15 cellular contexts compared by ENCODE assay signal in genomic region chr3:47579875-47580274, GRCh38. TPM values are rescaled to one million over a fixed set of nuclear protein-coding genes. Genes with fewer than 3 reads are reported as not detected.
A peak's percentile ranks its signal among the peaks of the same experiment; 100 is the strongest.
DNase-seq lines count a peak whose midpoint lies in the region; ATAC-seq and TF ChIP-seq lines count a peak whose summit lies in the region.
"Had no signal": no experiment of that assay in that cellular context is flagged by ENCODE, and none has a peak within 500 bp of the region (broad histone marks: within the 10 kb centered on the region; RNA-seq: fewer than 3 reads in every experiment).

No MANE protein-coding gene starts in this region.

- H3K4me3 Mint-ChIP-seq in T-helper 2 cell treated with Interferon-gamma antibody and Interleukin-4, amounts not matched to agents 5 μg/mL and 100 μg/mL, for 36 hours: peak overlapping the region; percentile 36
- peak overlapping the region; percentile 43 to 73 (median 68) for H3K4me3 Mint-ChIP-seq in CD8-positive, alpha-beta memory T cell
- peak overlapping the region; percentile 59 for H3K4me3 Mint-ChIP-seq in natural killer cell

- peaks cover 28% of the 10 kb centered on the region for H3K27me3 Mint-ChIP-seq in T-helper 2 cell treated with Interferon-gamma antibody and Interleukin-4, amounts not matched to agents 5 μg/mL and 100 μg/mL, for 36 hours (ENCODE audit: low read depth)
- peaks cover 9 to 23% of the 10 kb centered on the region in 2 donors for H3K27me3 Mint-ChIP-seq in CD8-positive, alpha-beta memory T cell
- peaks cover 0 to 4% of the 10 kb centered on the region in 2 donors for H3K27me3 Mint-ChIP-seq in natural killer cell (ENCODE audit: low read depth in 2 of 2)

- CTCF ChIA-PET in CD8-positive, alpha-beta memory T cell (lab: Charles Lee): no interaction called here

- intact Hi-C loops in natural killer cell (cut with micrococcal nuclease): no loop called here
- intact Hi-C loops in testis (cut with DNase I; ENCODE audit: low total_unique reads): no loop called here

- DNase-seq in T-helper 2 cell treated with Interferon-gamma antibody and Interleukin-4, amounts not matched to agents 5 μg/mL and 100 μg/mL, for 36 hours (ENCODE audit: low spot score): no peak
- DNase-seq in T-helper 2 cell (no peak), amniotic epithelial cell (ENCODE audit: low read depth) (peak; percentile 27), natural killer cell (no peak), testis (no peak), NCI-H1694 (lab: John Stamatoyannopoulos, UW) (no peak)
- DNase-seq in CD8-positive, alpha-beta memory T cell: no peak
- no peak for DNase-seq in activated effector memory CD4-positive, alpha-beta T cell treated with anti-CD3 and anti-CD28 coated beads, Interleukin-2, amount 50 U/mL, for 16 hours
- DNase-seq: KG1; NCI-H1436; PC-3; stimulated activated CD4-positive, alpha-beta T cell treated with anti-CD3 and anti-CD28 coated beads, Interleukin-15, amount 100 ng/mL, for 24 hours had no signal

- 66 to 84% methylated on average over 2 of the region's 2 CpGs for WGBS in testis, 2 donors

- H3K4me1 ChIP-seq in CD8-positive, alpha-beta memory T cell (ENCODE audit: insufficient read depth, low read length): peaks cover 3% of the 10 kb centered on the region
- peaks cover 7% of the 10 kb centered on the region for H3K4me1 ChIP-seq in testis

- no peak overlapping the region for H3K27ac Mint-ChIP-seq in T-helper 2 cell treated with Interferon-gamma antibody and Interleukin-4, amounts not matched to agents 5 μg/mL and 100 μg/mL, for 36 hours
- peak overlapping the region in 1 of 8 donors; percentile 11 for H3K27ac Mint-ChIP-seq in CD8-positive, alpha-beta memory T cell
- no peak overlapping the region for H3K27ac Mint-ChIP-seq in natural killer cell

- H3K36me3 ChIP-seq in CD8-positive, alpha-beta memory T cell (ENCODE audit: insufficient read depth, low read length): no peaks in the 10 kb centered on the region
- H3K36me3 ChIP-seq in testis (ENCODE audit: low read depth, missing control alignments): no peaks in the 10 kb centered on the region

- no peak overlapping the region for H3K27ac ChIP-seq in CD8-positive, alpha-beta memory T cell (ENCODE audit: low read depth, low read length)
- no peak overlapping the region for H3K27ac ChIP-seq in testis
- H3K27ac ChIP-seq: psoas muscle had no signal

- peaks cover 3% of the 10 kb centered on the region for H3K36me3 Mint-ChIP-seq in T-helper 2 cell treated with Interferon-gamma antibody and Interleukin-4, amounts not matched to agents 5 μg/mL and 100 μg/mL, for 36 hours (ENCODE audit: low read depth)
- H3K36me3 Mint-ChIP-seq in CD8-positive, alpha-beta memory T cell: no peaks in the 10 kb centered on the region
- no peaks in the 10 kb centered on the region for H3K36me3 Mint-ChIP-seq in natural killer cell

- POLR2A ChIA-PET in CD8-positive, alpha-beta memory T cell (lab: Charles Lee): no interaction called here

- H3K4me3 ChIP-seq in CD8-positive, alpha-beta memory T cell (ENCODE audit: low read length): no peak overlapping the region
- H3K4me3 ChIP-seq in testis: no peak overlapping the region

- H3K9me3 ChIP-seq in CD8-positive, alpha-beta memory T cell (ENCODE audit: low read length): no peaks in the 10 kb centered on the region
- H3K9me3 ChIP-seq in testis: no peaks in the 10 kb centered on the region
- H3K9me3 ChIP-seq: psoas muscle had no signal

- ATAC-seq in natural killer cell: no peak
- ATAC-seq: left colon, psoas muscle had no signal

- no peak for TF ChIP-seq POLR2A in testis (IDR thresholded peaks at IDR 0.05)

- peaks cover 2% of the 10 kb centered on the region for H3K4me1 Mint-ChIP-seq in T-helper 2 cell treated with Interferon-gamma antibody and Interleukin-4, amounts not matched to agents 5 μg/mL and 100 μg/mL, for 36 hours (ENCODE audit: low read depth)
- H3K4me1 Mint-ChIP-seq in CD8-positive, alpha-beta memory T cell: peaks cover 0 to 3% (median 1%) of the 10 kb centered on the region in 3 donors
- H3K4me1 Mint-ChIP-seq in natural killer cell: no peaks in the 10 kb centered on the region

- no peaks in the 10 kb centered on the region for H3K9me3 Mint-ChIP-seq in T-helper 2 cell treated with Interferon-gamma antibody and Interleukin-4, amounts not matched to agents 5 μg/mL and 100 μg/mL, for 36 hours
- H3K9me3 Mint-ChIP-seq in CD8-positive, alpha-beta memory T cell: peaks cover 0 to 2% (median 0%) of the 10 kb centered on the region in 5 donors
- no peaks in the 10 kb centered on the region for H3K9me3 Mint-ChIP-seq in natural killer cell

- peaks cover 16% of the 10 kb centered on the region for H3K27me3 ChIP-seq in CD8-positive, alpha-beta memory T cell (ENCODE audit: insufficient read depth, low read length, poor library complexity, severe bottlenecking)
- no peaks in the 10 kb centered on the region for H3K27me3 ChIP-seq in testis

- TF ChIP-seq CTCF in natural killer cell (IDR thresholded peaks at IDR 0.05): no peak
- TF ChIP-seq CTCF in testis (IDR thresholded peaks at IDR 0.05): no peak

RNA-seq across cellular contexts. Expression of gene CSPG5, which starts 1.2 kb away (rescaled TPM):
- under 1 TPM; 0.50 to 0.53 TPM for total RNA-seq in CD8-positive, alpha-beta memory T cell
- not detected for polyA plus RNA-seq in CD8-positive, alpha-beta memory T cell
- total RNA-seq in natural killer cell: under 1 TPM; 0.07 to 0.63 (median 0.23) TPM
- 1 to 10 TPM; 2.4 to 2.7 TPM for total RNA-seq in testis
- polyA plus RNA-seq in testis (ENCODE audit: insufficient read depth, low read depth, low replicate concordance): 4.9 TPM
- polyA plus RNA-seq: AG04450 had no signal
